Comparison of ENCODE assay signal across 1 cellular context in genomic region chr7:117683736-117684135, GRCh38.
TF ChIP-seq lines count a peak whose summit lies in the region.

No MANE protein-coding gene starts in this region.

TF ChIP-seq in GM23338, 12 proteins besides CTCF, POLR2A, EP300 and RAD21 (continued from another document):
- no peak for TF ChIP-seq ZNF462 (CRISPR knock-in tag; IDR thresholded peaks at IDR 0.05)
- no peak for TF ChIP-seq NANOG (IDR thresholded peaks at IDR 0.05; ENCODE audit: borderline replicate concordance)
